Comparison of ENCODE assay signal across 19 cellular contexts in genomic region chr2:46323671-46324207, GRCh38. TPM values are rescaled to one million over a fixed set of nuclear protein-coding genes. Genes with fewer than 3 reads are reported as not detected.
DNase-seq lines count a peak whose midpoint lies in the region; ATAC-seq and TF ChIP-seq lines count a peak whose summit lies in the region.
"Had no signal": no experiment of that assay in that cellular context is flagged by ENCODE, and none has a peak within 500 bp of the region (broad histone marks: within the 10 kb centered on the region; RNA-seq: fewer than 3 reads in every experiment).

No MANE protein-coding gene starts in this region.

- H3K4me3 ChIP-seq in ACC112 (ENCODE audit: low read depth, low read length), result no peak overlapping the region
- H3K4me3 ChIP-seq in brain microvascular endothelial cell (ENCODE audit: low read depth, low read length), result no peak overlapping the region
- no peak overlapping the region for H3K4me3 ChIP-seq in spleen
- H3K4me3 ChIP-seq: Peyer's patch, SK-N-MC had no signal

- H3K27me3 ChIP-seq in ACC112 (ENCODE audit: insufficient read depth, low read length), result no peaks in the 10 kb centered on the region
- H3K27me3 ChIP-seq in brain microvascular endothelial cell (replicated peaks), result no peaks in the 10 kb centered on the region
- no peaks in the 10 kb centered on the region for H3K27me3 ChIP-seq in spleen (replicated peaks in 1 of 7)
- H3K27me3 ChIP-seq: Peyer's patch had no signal

- H3K79me2 ChIP-seq in ACC112 (ENCODE audit: control insufficient read depth, insufficient read depth, low read length, unreplicated experiment), result peaks cover 94% of the 10 kb centered on the region

- no peaks in the 10 kb centered on the region for H3K9me3 ChIP-seq in spleen
- H3K9me3 ChIP-seq: Peyer's patch had no signal

- no peak for TF ChIP-seq POLR2A in spleen (IDR thresholded peaks at IDR 0.05)

- intact Hi-C loops in spleen (cut with DNase I; ENCODE audit: low total_unique reads), result no loop called here

- 88 to 99% (median 94%) methylated on average over 6 of the region's 6 CpGs for WGBS in spleen, 5 donors

- TF ChIP-seq CTCF in brain microvascular endothelial cell (IDR thresholded peaks at IDR 0.05; ENCODE audit: low read depth, low read length, missing control alignments) (no peak), GM10248 (IDR thresholded peaks at IDR 0.05; ENCODE audit: control extremely low read depth, extremely low read depth, low read depth, missing control alignments) (no peak), GM13976 (IDR thresholded peaks at IDR 0.05; ENCODE audit: borderline replicate concordance, control extremely low read depth, extremely low read depth, insufficient read depth, missing control alignments) (no peak), spleen (IDR thresholded peaks at IDR 0.05 in 8 of 11, conservative IDR thresholded peaks at IDR 0.05 in 3 of 11) (no peak)

- no peak overlapping the region for H2AFZ ChIP-seq in ACC112 (ENCODE audit: low read length, unreplicated experiment)

- ATAC-seq in HG02840 (IDR thresholded peaks at IDR 0.05; ENCODE audit: low FRiP score, unreplicated experiment), result no peak

- H3K4me1 ChIP-seq in ACC112 (ENCODE audit: control insufficient read depth, insufficient read depth, low read length, unreplicated experiment), result peaks cover 68% of the 10 kb centered on the region
- H3K4me1 ChIP-seq in spleen, result peaks cover 8 to 58% (median 24%) of the 10 kb centered on the region in 6 donors

- H3K27ac ChIP-seq in ACC112 (ENCODE audit: low read depth, low read length) (peak overlapping the region; percentile 39), brain microvascular endothelial cell (peak overlapping the region; percentile 31), spleen (no peak overlapping the region)
- H3K27ac ChIP-seq: C4-2B, KMS-11, Peyer's patch, SK-N-MC had no signal

- H3K36me3 ChIP-seq in ACC112 (ENCODE audit: insufficient read depth, low read length) (no peaks in the 10 kb centered on the region), brain microvascular endothelial cell (replicated peaks) (no peaks in the 10 kb centered on the region), spleen (no peaks in the 10 kb centered on the region)
- H3K36me3 ChIP-seq: Peyer's patch had no signal

- DNase-seq in ELR (ENCODE audit: low read depth) (peak; percentile 69), brain microvascular endothelial cell (no peak), lung microvascular endothelial cell (ENCODE audit: low read depth in 2 of 2) (peak; percentile 37 to 68), GM10248 (ENCODE audit: extremely low spot score) (no peak), GM13976 (ENCODE audit: low spot score) (no peak), spleen (no peak)
- DNase-seq: ACHN, NCI-H1048, NCI-H1436 treated with DMSO at 0.1 percent for 48 hours, NCI-H2081 treated with DMSO at 0.1 percent for 48 hours, NCI-H446 treated with DMSO at 0.1 percent for 48 hours, NCI-H69, Peyer's patch, Right ventricle myocardium superior had no signal

- CTCF ChIA-PET in GM10248 (lab: Yijun Ruan, JAX), result no interaction called here

- POLR2A ChIA-PET in GM10248 (lab: Yijun Ruan, JAX), result no interaction called here

- in situ Hi-C loops in brain microvascular endothelial cell (cut with HindIII; ENCODE audit: low pct_ligation_motif_present, low sequenced_read_pairs), result no loop called here
- in situ Hi-C loops in GM13976 (cut with MboI; ENCODE audit: low sequenced_read_pairs, unreplicated experiment), result no loop called here

RNA-seq across cellular contexts. Expression of gene EPAS1, which starts 26.5 kb away (rescaled TPM):
- total RNA-seq in lung microvascular endothelial cell (119 and 128 TPM in 2 replicates), spleen (100 to 1,000 TPM; 145 to 330 (median 233) TPM)
- polyA plus RNA-seq in spleen, result 10 to 100 TPM; 30.5 to 58.1 (median 38.5) TPM

Comparison
In these comparisons a context has a peak if more than half of its experiments do, and no peak if none do; other contexts are left out.
1. H3K27ac ChIP-seq: peak in ACC112 (single experiment) and brain microvascular endothelial cell (single experiment); none in spleen (0 of 8).
2. DNase-seq: peak in ELR (single experiment) and lung microvascular endothelial cell (2 of 2); none in brain microvascular endothelial cell (single experiment), GM10248 (single experiment), GM13976 (single experiment) and spleen (single experiment).